ENCODE assay signal across 2 cellular contexts in the genomic region with DNA sequence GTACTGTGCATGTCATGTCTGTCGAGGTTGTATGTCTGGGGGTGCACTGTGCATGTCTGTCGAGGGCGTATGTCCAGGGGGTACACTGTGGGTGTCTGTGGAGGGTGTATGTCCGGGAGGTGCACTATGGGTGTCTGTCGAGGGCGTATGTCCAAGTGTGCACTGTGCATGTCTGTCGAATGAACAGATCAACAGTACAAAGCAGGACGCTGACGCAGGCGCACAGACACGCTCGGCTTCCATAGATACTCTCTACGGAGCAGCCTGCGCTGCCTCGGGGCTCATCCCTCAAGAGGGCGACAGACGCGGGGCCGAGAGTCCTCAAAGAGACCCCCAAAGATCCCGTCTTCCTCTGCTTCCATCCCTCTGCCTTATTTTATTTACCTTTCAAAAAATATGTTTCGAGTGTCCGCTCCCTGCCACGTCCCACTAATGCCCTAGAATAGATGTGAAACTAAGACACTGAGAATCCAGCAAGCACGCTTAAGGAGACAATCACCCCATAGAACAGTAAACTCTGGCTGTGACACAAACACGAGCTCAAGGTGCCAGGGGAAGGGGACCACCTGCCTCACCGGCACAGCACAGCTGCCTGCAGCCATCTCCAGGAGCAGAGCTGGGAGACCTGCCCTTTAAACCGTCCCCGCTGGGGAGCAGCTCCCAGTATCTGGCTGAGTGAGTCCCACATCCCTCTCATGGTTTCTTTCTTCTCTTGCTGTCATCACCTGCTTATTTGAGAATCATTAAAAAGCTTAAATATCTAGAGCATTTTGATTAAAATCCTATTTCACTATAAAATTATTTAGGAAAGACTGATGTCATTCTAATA.
A peak's percentile ranks its signal among the peaks of the same experiment; 100 is the strongest.
TF ChIP-seq lines count a peak whose summit lies in the region.

No MANE protein-coding gene starts in this region.

TF ChIP-seq in GM23338, 12 proteins besides CTCF, POLR2A, EP300 and RAD21 (continues in another document):
- TF ChIP-seq STAT1 (IDR thresholded peaks at IDR 0.05; ENCODE audit: unreplicated experiment) = no peak
- no peak for TF ChIP-seq ZNF331 (CRISPR knock-in tag; IDR thresholded peaks at IDR 0.05; ENCODE audit: low read depth)
- TF ChIP-seq, protein P1, sequence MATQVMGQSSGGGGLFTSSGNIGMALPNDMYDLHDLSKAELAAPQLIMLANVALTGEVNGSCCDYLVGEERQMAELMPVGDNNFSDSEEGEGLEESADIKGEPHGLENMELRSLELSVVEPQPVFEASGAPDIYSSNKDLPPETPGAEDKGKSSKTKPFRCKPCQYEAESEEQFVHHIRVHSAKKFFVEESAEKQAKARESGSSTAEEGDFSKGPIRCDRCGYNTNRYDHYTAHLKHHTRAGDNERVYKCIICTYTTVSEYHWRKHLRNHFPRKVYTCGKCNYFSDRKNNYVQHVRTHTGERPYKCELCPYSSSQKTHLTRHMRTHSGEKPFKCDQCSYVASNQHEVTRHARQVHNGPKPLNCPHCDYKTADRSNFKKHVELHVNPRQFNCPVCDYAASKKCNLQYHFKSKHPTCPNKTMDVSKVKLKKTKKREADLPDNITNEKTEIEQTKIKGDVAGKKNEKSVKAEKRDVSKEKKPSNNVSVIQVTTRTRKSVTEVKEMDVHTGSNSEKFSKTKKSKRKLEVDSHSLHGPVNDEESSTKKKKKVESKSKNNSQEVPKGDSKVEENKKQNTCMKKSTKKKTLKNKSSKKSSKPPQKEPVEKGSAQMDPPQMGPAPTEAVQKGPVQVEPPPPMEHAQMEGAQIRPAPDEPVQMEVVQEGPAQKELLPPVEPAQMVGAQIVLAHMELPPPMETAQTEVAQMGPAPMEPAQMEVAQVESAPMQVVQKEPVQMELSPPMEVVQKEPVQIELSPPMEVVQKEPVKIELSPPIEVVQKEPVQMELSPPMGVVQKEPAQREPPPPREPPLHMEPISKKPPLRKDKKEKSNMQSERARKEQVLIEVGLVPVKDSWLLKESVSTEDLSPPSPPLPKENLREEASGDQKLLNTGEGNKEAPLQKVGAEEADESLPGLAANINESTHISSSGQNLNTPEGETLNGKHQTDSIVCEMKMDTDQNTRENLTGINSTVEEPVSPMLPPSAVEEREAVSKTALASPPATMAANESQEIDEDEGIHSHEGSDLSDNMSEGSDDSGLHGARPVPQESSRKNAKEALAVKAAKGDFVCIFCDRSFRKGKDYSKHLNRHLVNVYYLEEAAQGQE (IDR thresholded peaks at IDR 0.05; ENCODE audit: unreplicated experiment) = no peak
- TF ChIP-seq, protein P2, sequence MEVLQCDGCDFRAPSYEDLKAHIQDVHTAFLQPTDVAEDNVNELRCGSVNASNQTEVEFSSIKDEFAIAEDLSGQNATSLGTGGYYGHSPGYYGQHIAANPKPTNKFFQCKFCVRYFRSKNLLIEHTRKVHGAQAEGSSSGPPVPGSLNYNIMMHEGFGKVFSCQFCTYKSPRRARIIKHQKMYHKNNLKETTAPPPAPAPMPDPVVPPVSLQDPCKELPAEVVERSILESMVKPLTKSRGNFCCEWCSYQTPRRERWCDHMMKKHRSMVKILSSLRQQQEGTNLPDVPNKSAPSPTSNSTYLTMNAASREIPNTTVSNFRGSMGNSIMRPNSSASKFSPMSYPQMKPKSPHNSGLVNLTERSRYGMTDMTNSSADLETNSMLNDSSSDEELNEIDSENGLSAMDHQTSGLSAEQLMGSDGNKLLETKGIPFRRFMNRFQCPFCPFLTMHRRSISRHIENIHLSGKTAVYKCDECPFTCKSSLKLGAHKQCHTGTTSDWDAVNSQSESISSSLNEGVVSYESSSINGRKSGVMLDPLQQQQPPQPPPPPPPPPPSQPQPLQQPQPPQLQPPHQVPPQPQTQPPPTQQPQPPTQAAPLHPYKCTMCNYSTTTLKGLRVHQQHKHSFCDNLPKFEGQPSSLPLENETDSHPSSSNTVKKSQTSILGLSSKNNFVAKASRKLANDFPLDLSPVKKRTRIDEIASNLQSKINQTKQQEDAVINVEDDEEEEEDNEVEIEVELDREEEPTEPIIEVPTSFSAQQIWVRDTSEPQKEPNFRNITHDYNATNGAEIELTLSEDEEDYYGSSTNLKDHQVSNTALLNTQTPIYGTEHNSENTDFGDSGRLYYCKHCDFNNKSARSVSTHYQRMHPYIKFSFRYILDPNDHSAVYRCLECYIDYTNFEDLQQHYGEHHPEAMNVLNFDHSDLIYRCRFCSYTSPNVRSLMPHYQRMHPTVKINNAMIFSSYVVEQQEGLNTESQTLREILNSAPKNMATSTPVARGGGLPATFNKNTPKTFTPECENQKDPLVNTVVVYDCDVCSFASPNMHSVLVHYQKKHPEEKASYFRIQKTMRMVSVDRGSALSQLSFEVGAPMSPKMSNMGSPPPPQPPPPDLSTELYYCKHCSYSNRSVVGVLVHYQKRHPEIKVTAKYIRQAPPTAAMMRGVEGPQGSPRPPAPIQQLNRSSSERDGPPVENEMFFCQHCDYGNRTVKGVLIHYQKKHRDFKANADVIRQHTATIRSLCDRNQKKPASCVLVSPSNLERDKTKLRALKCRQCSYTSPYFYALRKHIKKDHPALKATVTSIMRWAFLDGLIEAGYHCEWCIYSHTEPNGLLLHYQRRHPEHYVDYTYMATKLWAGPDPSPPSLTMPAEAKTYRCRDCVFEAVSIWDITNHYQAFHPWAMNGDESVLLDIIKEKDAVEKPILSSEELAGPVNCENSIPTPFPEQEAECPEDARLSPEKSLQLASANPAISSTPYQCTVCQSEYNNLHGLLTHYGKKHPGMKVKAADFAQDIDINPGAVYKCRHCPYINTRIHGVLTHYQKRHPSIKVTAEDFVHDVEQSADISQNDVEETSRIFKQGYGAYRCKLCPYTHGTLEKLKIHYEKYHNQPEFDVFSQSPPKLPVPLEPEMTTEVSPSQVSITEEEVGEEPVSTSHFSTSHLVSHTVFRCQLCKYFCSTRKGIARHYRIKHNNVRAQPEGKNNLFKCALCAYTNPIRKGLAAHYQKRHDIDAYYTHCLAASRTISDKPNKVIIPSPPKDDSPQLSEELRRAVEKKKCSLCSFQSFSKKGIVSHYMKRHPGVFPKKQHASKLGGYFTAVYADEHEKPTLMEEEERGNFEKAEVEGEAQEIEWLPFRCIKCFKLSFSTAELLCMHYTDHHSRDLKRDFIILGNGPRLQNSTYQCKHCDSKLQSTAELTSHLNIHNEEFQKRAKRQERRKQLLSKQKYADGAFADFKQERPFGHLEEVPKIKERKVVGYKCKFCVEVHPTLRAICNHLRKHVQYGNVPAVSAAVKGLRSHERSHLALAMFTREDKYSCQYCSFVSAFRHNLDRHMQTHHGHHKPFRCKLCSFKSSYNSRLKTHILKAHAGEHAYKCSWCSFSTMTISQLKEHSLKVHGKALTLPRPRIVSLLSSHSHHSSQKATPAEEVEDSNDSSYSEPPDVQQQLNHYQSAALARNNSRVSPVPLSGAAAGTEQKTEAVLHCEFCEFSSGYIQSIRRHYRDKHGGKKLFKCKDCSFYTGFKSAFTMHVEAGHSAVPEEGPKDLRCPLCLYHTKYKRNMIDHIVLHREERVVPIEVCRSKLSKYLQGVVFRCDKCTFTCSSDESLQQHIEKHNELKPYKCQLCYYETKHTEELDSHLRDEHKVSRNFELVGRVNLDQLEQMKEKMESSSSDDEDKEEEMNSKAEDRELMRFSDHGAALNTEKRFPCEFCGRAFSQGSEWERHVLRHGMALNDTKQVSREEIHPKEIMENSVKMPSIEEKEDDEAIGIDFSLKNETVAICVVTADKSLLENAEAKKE (CRISPR knock-in tag; IDR thresholded peaks at IDR 0.05) = no peak
- no peak for TF ChIP-seq ZNF114 (CRISPR knock-in tag; IDR thresholded peaks at IDR 0.05)
- TF ChIP-seq POLR2AphosphoS5 (IDR thresholded peaks at IDR 0.05; ENCODE audit: low read depth) = no peak
- TF ChIP-seq CREB1 (CRISPR knock-in tag; IDR thresholded peaks at IDR 0.05; ENCODE audit: low read depth) = no peak
- TF ChIP-seq EZH2 (IDR thresholded peaks at IDR 0.05; ENCODE audit: low read depth, unreplicated experiment) = no peak
- TF ChIP-seq NANOG (IDR thresholded peaks at IDR 0.05; ENCODE audit: borderline replicate concordance) = no peak
- TF ChIP-seq JUNB (IDR thresholded peaks at IDR 0.05; ENCODE audit: unreplicated experiment) = no peak

TF ChIP-seq in SK-N-SH, 30 proteins besides CTCF, POLR2A, EP300 and RAD21:
- TF ChIP-seq TEAD4 (IDR thresholded peaks at IDR 0.05; ENCODE audit: borderline replicate concordance, insufficient read depth) (no peak), NRF1 (IDR thresholded peaks at IDR 0.05; ENCODE audit: low read depth, low read length) (peak; percentile 72), FOXM1 (IDR thresholded peaks at IDR 0.05; ENCODE audit: low read depth) (no peak), RCOR1 (IDR thresholded peaks at IDR 0.05; ENCODE audit: low read length) (peak; percentile 23; the same call in 1 of the 2 replicates)
